24 cellular contexts compared by ENCODE assay signal in genomic region chr10:126931548-126931947, GRCh38. TPM values are rescaled to one million over a fixed set of nuclear protein-coding genes. Genes with fewer than 3 reads are reported as not detected.
DNase-seq lines count a peak whose midpoint lies in the region; TF ChIP-seq lines count a peak whose summit lies in the region.
"Had no signal": no experiment of that assay in that cellular context is flagged by ENCODE, and none has a peak within 500 bp of the region (broad histone marks: within the 10 kb centered on the region; RNA-seq: fewer than 3 reads in every experiment).

No MANE protein-coding gene starts in this region.

- TF ChIP-seq CTCF in esophagus muscularis mucosa (IDR thresholded peaks at IDR 0.05) = no peak
- no peak for TF ChIP-seq CTCF in hepatocyte (IDR thresholded peaks at IDR 0.05; ENCODE audit: poor library complexity)
- no peak for TF ChIP-seq CTCF in osteoblast (IDR thresholded peaks at IDR 0.05; ENCODE audit: extremely low read depth, low read depth, low read length)
- TF ChIP-seq CTCF in thyroid gland (IDR thresholded peaks at IDR 0.05) = no peak

- H3K36me3 ChIP-seq in esophagus muscularis mucosa = peaks cover 0 to 17% (median 15%) of the 10 kb centered on the region in 4 donors
- no peaks in the 10 kb centered on the region for H3K36me3 ChIP-seq in hepatocyte (replicated peaks; ENCODE audit: insufficient read depth, low read depth)
- H3K36me3 ChIP-seq in osteoblast (ENCODE audit: insufficient read depth, low read length) = peaks cover 13% of the 10 kb centered on the region
- H3K36me3 ChIP-seq in thyroid gland = no peaks in the 10 kb centered on the region
- H3K36me3 ChIP-seq: neutrophil had no signal

- H3K9me3 Mint-ChIP-seq in activated T-helper 2 cell treated with anti-CD3 and anti-CD28 coated beads, Interferon-gamma antibody, Interleukin-2, Interleukin-4, amounts not matched to agents 10 μg/mL and 5 μg/mL and 100 μg/mL, durations not matched to agents 14 hours and 24 hours and 36 hours = peaks cover 4% of the 10 kb centered on the region
- H3K9me3 Mint-ChIP-seq: activated naive CD8-positive, alpha-beta T cell treated with anti-CD3 and anti-CD28 coated beads for 36 hours; activated T-helper 1 cell treated with anti-CD3 and anti-CD28 coated beads, Interleukin-12 subunit alpha, Interleukin-12 subunit beta, Interleukin-2, Interleukin-4 antibody, amounts not matched to agents 30 ng/mL and 10 ng/mL and 1 ng/mL, durations not matched to agents 14 hours and 24 hours and 36 hours; brain had no signal

- H3K4me3 ChIP-seq in esophagus muscularis mucosa = peak overlapping the region; percentile 27 to 47 (median 31)
- no peak overlapping the region for H3K4me3 ChIP-seq in hepatocyte
- peak overlapping the region; percentile 60 for H3K4me3 ChIP-seq in osteoblast (ENCODE audit: insufficient read depth, low read length)
- H3K4me3 ChIP-seq in thyroid gland (replicated peaks in 1 of 3) = peak overlapping the region in 1 of 3 donors; percentile 18

- H3K4me2 ChIP-seq in hepatocyte (peak overlapping the region; percentile 31), osteoblast (ENCODE audit: insufficient read depth, low read length) (peak overlapping the region; percentile 85)

- no peak overlapping the region for H2AFZ ChIP-seq in hepatocyte
- no peak overlapping the region for H2AFZ ChIP-seq in osteoblast (ENCODE audit: low read length)

- H3K9me2 ChIP-seq in hepatocyte (replicated peaks; ENCODE audit: insufficient read depth) = no peaks in the 10 kb centered on the region

- peaks cover 93% of the 10 kb centered on the region for H3K79me2 ChIP-seq in hepatocyte
- peaks cover 95% of the 10 kb centered on the region for H3K79me2 ChIP-seq in osteoblast (ENCODE audit: insufficient read depth, low read length)

- no peak for TF ChIP-seq EP300 in esophagus muscularis mucosa (IDR thresholded peaks at IDR 0.05)

- H3K4me1 Mint-ChIP-seq in activated T-helper 2 cell treated with anti-CD3 and anti-CD28 coated beads, Interferon-gamma antibody, Interleukin-2, Interleukin-4, amounts not matched to agents 10 μg/mL and 5 μg/mL and 100 μg/mL, durations not matched to agents 14 hours and 24 hours and 36 hours (ENCODE audit: low read depth) = no peaks in the 10 kb centered on the region
- H3K4me1 Mint-ChIP-seq: activated naive CD8-positive, alpha-beta T cell treated with anti-CD3 and anti-CD28 coated beads for 36 hours; CD8-positive, alpha-beta memory T cell; stimulated activated naive B cell treated with anti-CD40 and anti-IgM and Interleukin-4, amounts not matched to agents 10 μg/mL and 1 μg/mL and 100 μg/mL, for 72 hours had no signal

- H3K27ac ChIP-seq in esophagus muscularis mucosa (replicated peaks in 1 of 4) (peak overlapping the region in 2 of 4 donors; percentile 10 to 24), hepatocyte (no peak overlapping the region), osteoblast (ENCODE audit: low read depth, low read length) (peak overlapping the region; percentile 45), thyroid gland (peak overlapping the region in 2 of 3 donors; percentile 24 to 37)
- H3K27ac ChIP-seq: neutrophil had no signal

- H3K27me3 ChIP-seq in esophagus muscularis mucosa (no peaks in the 10 kb centered on the region), hepatocyte (no peaks in the 10 kb centered on the region), osteoblast (ENCODE audit: insufficient read depth, low read length) (no peaks in the 10 kb centered on the region), thyroid gland (no peaks in the 10 kb centered on the region)
- H3K27me3 ChIP-seq: neutrophil had no signal

- no peak overlapping the region for H3K4me3 Mint-ChIP-seq in activated T-helper 2 cell treated with anti-CD3 and anti-CD28 coated beads, Interferon-gamma antibody, Interleukin-2, Interleukin-4, amounts not matched to agents 10 μg/mL and 5 μg/mL and 100 μg/mL, durations not matched to agents 14 hours and 24 hours and 36 hours (ENCODE audit: low read depth)
- H3K4me3 Mint-ChIP-seq: activated naive CD8-positive, alpha-beta T cell treated with anti-CD3 and anti-CD28 coated beads for 36 hours; activated T-helper 1 cell treated with anti-CD3 and anti-CD28 coated beads, Interleukin-12 subunit alpha, Interleukin-12 subunit beta, Interleukin-2, Interleukin-4 antibody, amounts not matched to agents 30 ng/mL and 10 ng/mL and 1 ng/mL, durations not matched to agents 14 hours and 24 hours and 36 hours; CD8-positive, alpha-beta memory T cell; IgD-negative memory B cell; stimulated activated naive B cell treated with anti-CD40 and anti-IgM and Interleukin-4, amounts not matched to agents 10 μg/mL and 1 μg/mL and 100 μg/mL, for 72 hours had no signal

- H3K27me3 Mint-ChIP-seq in activated T-helper 2 cell treated with anti-CD3 and anti-CD28 coated beads, Interferon-gamma antibody, Interleukin-2, Interleukin-4, amounts not matched to agents 10 μg/mL and 5 μg/mL and 100 μg/mL, durations not matched to agents 14 hours and 24 hours and 36 hours (ENCODE audit: low read depth) = no peaks in the 10 kb centered on the region
- H3K27me3 Mint-ChIP-seq: activated naive CD8-positive, alpha-beta T cell treated with anti-CD3 and anti-CD28 coated beads for 36 hours; brain; CD8-positive, alpha-beta memory T cell; IgD-negative memory B cell; stimulated activated naive B cell treated with anti-CD40 and anti-IgM and Interleukin-4, amounts not matched to agents 10 μg/mL and 1 μg/mL and 100 μg/mL, for 72 hours had no signal

- DNase-seq in esophagus muscularis mucosa (ENCODE audit: extremely low spot score) (no peak), hepatocyte (ENCODE audit: low spot score) (no peak), osteoblast (ENCODE audit: insufficient read length, low spot score, missing footprints) (no peak), thyroid gland (no peak), NCI-H774 (lab: John Stamatoyannopoulos, UW) (no peak)
- no peak for DNase-seq in activated CD4-positive, alpha-beta T cell treated with anti-CD3 and anti-CD28 coated beads, Interleukin-2, amount 50 U/mL, for 1 hour
- DNase-seq in activated T-helper 2 cell treated with anti-CD3 and anti-CD28 coated beads, Interferon-gamma antibody, Interleukin-2, Interleukin-4, amounts not matched to agents 10 μg/mL and 5 μg/mL and 100 μg/mL, durations not matched to agents 14 hours and 24 hours and 36 hours (ENCODE audit: low spot score) = no peak
- DNase-seq: activated naive CD8-positive, alpha-beta T cell treated with anti-CD3 and anti-CD28 coated beads for 36 hours; CD8-positive, alpha-beta memory T cell; cortex of kidney; DMS53; GF-D8; GOT3; NCI-H1417 treated with DMSO at 0.1 percent for 48 hours; NCI-H2171 treated with DMSO at 0.1 percent for 48 hours; NCI-H526 treated with DMSO at 0.1 percent for 48 hours; stimulated activated CD4-positive, alpha-beta T cell treated with anti-CD3 and anti-CD28 coated beads, Interleukin-1b, Interleukin-23, amount 100 ng/mL, for 48 hours; stimulated activated naive B cell treated with anti-CD40 and anti-IgM and Interleukin-4, amounts not matched to agents 10 μg/mL and 1 μg/mL and 100 μg/mL, for 72 hours; SW 1271; trophoblast cell had no signal

- intact Hi-C loops in esophagus muscularis mucosa (cut with DNase I) = no loop called here
- intact Hi-C loops in thyroid gland (cut with DNase I) = no loop called here
- intact Hi-C loops in activated T-helper 2 cell treated with anti-CD3 and anti-CD28 coated beads, Interferon-gamma antibody, Interleukin-2, Interleukin-4, amounts not matched to agents 10 μg/mL and 5 μg/mL and 100 μg/mL, durations not matched to agents 14 hours and 24 hours and 36 hours (cut with micrococcal nuclease) = no loop called here

- TF ChIP-seq POLR2A in esophagus muscularis mucosa (IDR thresholded peaks at IDR 0.05; ENCODE audit: low read depth) = no peak
- no peak for TF ChIP-seq POLR2A in thyroid gland (IDR thresholded peaks at IDR 0.05)

- no peaks in the 10 kb centered on the region for H3K36me3 Mint-ChIP-seq in activated T-helper 2 cell treated with anti-CD3 and anti-CD28 coated beads, Interferon-gamma antibody, Interleukin-2, Interleukin-4, amounts not matched to agents 10 μg/mL and 5 μg/mL and 100 μg/mL, durations not matched to agents 14 hours and 24 hours and 36 hours (ENCODE audit: low read depth)
- H3K36me3 Mint-ChIP-seq: activated naive CD8-positive, alpha-beta T cell treated with anti-CD3 and anti-CD28 coated beads for 36 hours; CD8-positive, alpha-beta memory T cell; IgD-negative memory B cell; stimulated activated naive B cell treated with anti-CD40 and anti-IgM and Interleukin-4, amounts not matched to agents 10 μg/mL and 1 μg/mL and 100 μg/mL, for 72 hours had no signal

- WGBS in esophagus muscularis mucosa = no CpG with 5 or more reads among the region's 7 CpGs
- WGBS in hepatocyte (ENCODE audit: low lambda C conversion rate, missing lambda C conversion rate) = 87% methylated on average over 7 of the region's 7 CpGs
- 63 to 64% methylated on average over 7 of the region's 7 CpGs for WGBS in thyroid gland, 2 donors

- H3K4me1 ChIP-seq in esophagus muscularis mucosa (peaks cover 24 to 57% (median 35%) of the 10 kb centered on the region in 4 donors), hepatocyte (ENCODE audit: insufficient read depth) (peaks cover 3% of the 10 kb centered on the region), osteoblast (ENCODE audit: insufficient read depth, low read length) (peaks cover 21% of the 10 kb centered on the region), thyroid gland (peaks cover 12 to 35% of the 10 kb centered on the region in 2 donors)

- H3K9me3 ChIP-seq in esophagus muscularis mucosa = no peaks in the 10 kb centered on the region
- H3K9me3 ChIP-seq in hepatocyte (ENCODE audit: low read depth) = no peaks in the 10 kb centered on the region
- no peaks in the 10 kb centered on the region for H3K9me3 ChIP-seq in osteoblast (ENCODE audit: low read depth, low read length)
- no peaks in the 10 kb centered on the region for H3K9me3 ChIP-seq in thyroid gland
- H3K9me3 ChIP-seq: neutrophil had no signal

- H3K27ac Mint-ChIP-seq in activated T-helper 2 cell treated with anti-CD3 and anti-CD28 coated beads, Interferon-gamma antibody, Interleukin-2, Interleukin-4, amounts not matched to agents 10 μg/mL and 5 μg/mL and 100 μg/mL, durations not matched to agents 14 hours and 24 hours and 36 hours = no peak overlapping the region
- H3K27ac Mint-ChIP-seq: activated naive CD8-positive, alpha-beta T cell treated with anti-CD3 and anti-CD28 coated beads for 36 hours; activated T-helper 1 cell treated with anti-CD3 and anti-CD28 coated beads, Interleukin-12 subunit alpha, Interleukin-12 subunit beta, Interleukin-2, Interleukin-4 antibody, amounts not matched to agents 30 ng/mL and 10 ng/mL and 1 ng/mL, durations not matched to agents 14 hours and 24 hours and 36 hours; CD8-positive, alpha-beta memory T cell; IgD-negative memory B cell; stimulated activated naive B cell treated with anti-CD40 and anti-IgM and Interleukin-4, amounts not matched to agents 10 μg/mL and 1 μg/mL and 100 μg/mL, for 72 hours had no signal

- H4K20me1 ChIP-seq in hepatocyte (ENCODE audit: insufficient read depth, poor library complexity, severe bottlenecking) (peaks cover 24% of the 10 kb centered on the region), osteoblast (ENCODE audit: insufficient read depth, low read length) (peaks cover 22% of the 10 kb centered on the region)

RNA-seq across cellular contexts. Expression of gene DOCK1, which starts 26.3 kb away (rescaled TPM):
- total RNA-seq in esophagus muscularis mucosa (10 to 100 TPM; 41.4 to 60.3 (median 55.3) TPM), hepatocyte (51.5 and 55.5 TPM in 2 replicates), osteoblast (80.3 and 106 TPM in 2 replicates), thyroid gland (100 to 1,000 TPM in 2 of 4 donors, 10 to 100 TPM in 2; 89.7 to 217 (median 112) TPM)
- polyA plus RNA-seq in hepatocyte = 16.0 and 17.6 TPM in 2 replicates
- 0.59 and 1.1 TPM in 2 replicates for total RNA-seq in activated T-helper 2 cell treated with anti-CD3 and anti-CD28 coated beads, Interferon-gamma antibody, Interleukin-2, Interleukin-4, amounts not matched to agents 10 μg/mL and 5 μg/mL and 100 μg/mL, durations not matched to agents 14 hours and 24 hours and 36 hours
- polyA plus RNA-seq: CD8-positive, alpha-beta memory T cell; IgD-negative memory B cell had no signal

Comparison
In these comparisons a context has a peak if more than half of its experiments do, and no peak if none do; other contexts are left out.
1. RNA of gene DOCK1, which starts 26.3 kb away (total RNA-seq): 89.7 to 217 TPM in thyroid gland, 80.3 to 106 TPM in osteoblast, 41.4 to 60.3 TPM in esophagus muscularis mucosa and 51.5 to 55.5 TPM in hepatocyte; 0.59 to 1.1 TPM in activated T-helper 2 cell treated with anti-CD3 and anti-CD28 coated beads, Interferon-gamma antibody, Interleukin-2, Interleukin-4, amounts not matched to agents 10 μg/mL and 5 μg/mL and 100 μg/mL, durations not matched to agents 14 hours and 24 hours and 36 hours; every median in the first group is over 10 times any median in the second.